21 cellular contexts compared by ENCODE assay signal in genomic region chr9:20838218-20838617, GRCh38.
A peak's percentile ranks its signal among the peaks of the same experiment; 100 is the strongest.
DNase-seq lines count a peak whose midpoint lies in the region; ATAC-seq and TF ChIP-seq lines count a peak whose summit lies in the region.
"Had no signal": no experiment of that assay in that cellular context is flagged by ENCODE, and none has a peak within 500 bp of the region (broad histone marks: within the 10 kb centered on the region; RNA-seq: fewer than 3 reads in every experiment).

No MANE protein-coding gene starts in this region.

- WGBS in psoas muscle, 3 donors: 68 to 77% (median 73%) methylated on average over 1 of the region's 1 CpG

- H3K27me3 ChIP-seq in psoas muscle (ENCODE audit: insufficient read depth in 3 of 3, low read length in 2 of 3) (no peaks in the 10 kb centered on the region), uterus (no peaks in the 10 kb centered on the region)
- H3K27me3 ChIP-seq: adrenal gland, BE2C had no signal

- TF ChIP-seq POLR2A in uterus (IDR thresholded peaks at IDR 0.05): no peak

- no peaks in the 10 kb centered on the region for H3K36me3 ChIP-seq in psoas muscle (ENCODE audit: insufficient read depth in 1 of 2, low read depth in 1 of 2)
- H3K36me3 ChIP-seq in uterus: no peaks in the 10 kb centered on the region
- H3K36me3 ChIP-seq: adrenal gland, BE2C had no signal

- TF ChIP-seq CTCF in epithelial cell of proximal tubule (conservative IDR thresholded peaks at IDR 0.05; ENCODE audit: low read depth, low read length) (no peak), psoas muscle (IDR thresholded peaks at IDR 0.05) (no peak), uterus (IDR thresholded peaks at IDR 0.05) (no peak)

- no peak overlapping the region for H3K27ac ChIP-seq in psoas muscle
- no peak overlapping the region for H3K27ac ChIP-seq in uterus
- H3K27ac ChIP-seq: adrenal gland, VCaP had no signal

- H3K9me3 ChIP-seq in psoas muscle (no peaks in the 10 kb centered on the region), uterus (no peaks in the 10 kb centered on the region)
- H3K9me3 ChIP-seq: adrenal gland, BE2C, Caco-2 had no signal

- H3K4me1 ChIP-seq in psoas muscle: peaks cover 17% of the 10 kb centered on the region
- no peaks in the 10 kb centered on the region for H3K4me1 ChIP-seq in uterus
- H3K4me1 ChIP-seq: BE2C had no signal

- no peak overlapping the region for H3K4me3 ChIP-seq in epithelial cell of proximal tubule (ENCODE audit: low read depth, low read length)
- H3K4me3 ChIP-seq in psoas muscle: no peak overlapping the region
- no peak overlapping the region for H3K4me3 ChIP-seq in uterus
- H3K4me3 ChIP-seq: adrenal gland had no signal

- intact Hi-C loops in psoas muscle (cut with DNase I) (no loop called here), uterus (cut with DNase I; ENCODE audit: low total_unique reads) (no loop called here)

- ATAC-seq in psoas muscle: peak in 3 of 4 donors; percentile 67 to 70 (median 69)
- no peak for ATAC-seq in HG03378 (IDR thresholded peaks at IDR 0.05; ENCODE audit: unreplicated experiment)
- ATAC-seq: esophagus mucosa, PC-3, T-helper 17 cell had no signal

- DNase-seq in ELR (ENCODE audit: low read depth): peak; percentile 9
- peak; percentile 21 for DNase-seq in NCI-H774 (lab: John Stamatoyannopoulos, UW)
- peak; percentile 33 for DNase-seq in epithelial cell of proximal tubule (ENCODE audit: low read depth)
- DNase-seq in psoas muscle: no peak
- no peak for DNase-seq in DMS153 treated with DMSO at 0.1 percent for 48 hours (lab: John Stamatoyannopoulos, UW; ENCODE audit: unreplicated experiment)
- no peak for DNase-seq in uterus
- DNase-seq: activated CD4-positive, alpha-beta T cell treated with anti-CD3 and anti-CD28 coated beads, Interleukin-2, amount 50 U/mL, for 48 hours; activated gamma-delta T cell treated with Interleukin-2 at 50 U/mL for 16 hours; adrenal gland; BE2C; Caco-2; MM.1S; NCI-H187; NCI-H2227 treated with DMSO at 0.1 percent for 48 hours; PC-3; small intestine; stimulated activated naive CD4-positive, alpha-beta T cell; T-helper 17 cell had no signal

Comparison
In these comparisons a context has a peak if more than half of its experiments do, and no peak if none do; other contexts are left out.
1. DNase-seq: peak in ELR (single experiment), NCI-H774 (single experiment) and epithelial cell of proximal tubule (single experiment); none in psoas muscle (0 of 2), DMS153 treated with DMSO at 0.1 percent for 48 hours (single experiment) and uterus (0 of 2).